21 cellular contexts compared by ENCODE assay signal in genomic region chr16:88974080-88974479, GRCh38.
"Had no signal": no experiment of that assay in that cellular context is flagged by ENCODE, and none has a peak within 500 bp of the region (broad histone marks: within the 10 kb centered on the region; RNA-seq: fewer than 3 reads in every experiment).

No MANE protein-coding gene starts in this region.

- H3K36me3 Mint-ChIP-seq: activated naive CD4-positive, alpha-beta T cell treated with anti-CD3 and anti-CD28 coated beads, Interleukin-2, amount 50 U/mL, for 24 hours had no signal

- ATAC-seq: activated CD8-positive, alpha-beta T cell treated with anti-CD3 and anti-CD28 coated beads for 36 hours; activated T-cell treated with anti-CD3 and anti-CD28 coated beads, Interleukin-2, amount 50 U/mL, for 4 hours; gastrocnemius medialis; left lobe of liver; mucosa of descending colon; naive thymus-derived CD8-positive, alpha-beta T cell had no signal

- H3K9me3 Mint-ChIP-seq: activated CD8-positive, alpha-beta T cell treated with anti-CD3 and anti-CD28 coated beads for 36 hours; activated naive CD4-positive, alpha-beta T cell treated with anti-CD3 and anti-CD28 coated beads, Interleukin-2, amount 50 U/mL, for 24 hours; activated T-cell treated with anti-CD3 and anti-CD28 coated beads, Interleukin-2, amount 50 U/mL, for 4 hours; endodermal cell had no signal

- H3K9me3 ChIP-seq: adrenal gland, gastrocnemius medialis, mucosa of descending colon, tibial nerve, vagina had no signal

- H3K4me1 Mint-ChIP-seq: activated naive CD4-positive, alpha-beta T cell treated with anti-CD3 and anti-CD28 coated beads, Interleukin-2, amount 50 U/mL, for 24 hours; endodermal cell had no signal

- H3K4me3 Mint-ChIP-seq: activated CD8-positive, alpha-beta T cell treated with anti-CD3 and anti-CD28 coated beads for 36 hours; activated naive CD4-positive, alpha-beta T cell treated with anti-CD3 and anti-CD28 coated beads, Interleukin-2, amount 50 U/mL, for 24 hours; activated T-cell treated with anti-CD3 and anti-CD28 coated beads, Interleukin-2, amount 50 U/mL, for 4 hours; endodermal cell had no signal

- H3K27ac ChIP-seq: adrenal gland, dorsolateral prefrontal cortex, gastrocnemius medialis, tibial nerve, vagina had no signal

- H3K4me1 ChIP-seq: gastrocnemius medialis had no signal

- H3K36me3 ChIP-seq: adrenal gland, gastrocnemius medialis, tibial nerve, vagina had no signal

- H3K27ac Mint-ChIP-seq: activated CD8-positive, alpha-beta T cell treated with anti-CD3 and anti-CD28 coated beads for 36 hours; activated naive CD4-positive, alpha-beta T cell treated with anti-CD3 and anti-CD28 coated beads, Interleukin-2, amount 50 U/mL, for 24 hours; endodermal cell had no signal

- H3K4me3 ChIP-seq: adrenal gland, dorsolateral prefrontal cortex, gastrocnemius medialis, mucosa of descending colon, tibial nerve, vagina had no signal

- FAIRE-seq: keratinocyte had no signal

- DNase-seq: activated CD4-positive, alpha-beta T cell treated with anti-CD3 and anti-CD28 coated beads for 48 hours; activated CD8-positive, alpha-beta T cell treated with anti-CD3 and anti-CD28 coated beads for 36 hours; activated effector memory CD4-positive, alpha-beta T cell treated with Interleukin-2 at 50 U/mL for 16 hours; activated T-cell treated with anti-CD3 and anti-CD28 coated beads, Interleukin-2, amount 50 U/mL, for 4 hours; adrenal gland; dorsolateral prefrontal cortex; endodermal cell; gastrocnemius medialis; mammary epithelial cell; mucosa of descending colon; naive thymus-derived CD8-positive, alpha-beta T cell; nucleus accumbens; posterior cingulate gyrus; retina; stimulated activated CD4-positive, alpha-beta T cell treated with anti-CD3 and anti-CD28 coated beads, Interleukin-2, amount 100 ng/mL, for 48 hours; stimulated activated naive CD4-positive, alpha-beta T cell had no signal

- H3K27me3 ChIP-seq: vagina had no signal
